ENCODE assay signal across 10 cellular contexts in the genomic region with DNA sequence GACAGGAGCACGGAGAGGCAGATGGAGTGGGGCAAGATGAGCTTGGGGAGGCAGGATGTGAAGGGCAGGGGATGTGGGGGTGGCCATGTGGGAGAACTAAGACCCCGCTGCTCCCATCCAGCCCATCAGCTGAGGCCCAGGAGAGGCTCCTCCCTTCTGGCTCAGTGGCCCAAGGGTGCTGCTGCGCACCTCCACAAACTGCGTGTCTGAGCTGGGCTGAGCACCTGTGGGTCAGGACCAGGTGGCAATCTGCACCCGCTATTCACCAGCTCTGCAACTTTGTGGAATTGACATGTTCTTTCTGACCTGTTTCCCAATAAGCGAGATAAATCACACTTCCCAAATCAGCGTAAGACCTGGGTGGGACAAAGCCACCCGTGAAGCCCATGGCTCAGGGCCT. TPM values are rescaled to one million over a fixed set of nuclear protein-coding genes. Genes with fewer than 3 reads are reported as not detected.
DNase-seq lines count a peak whose midpoint lies in the region; ATAC-seq and TF ChIP-seq lines count a peak whose summit lies in the region.
"Had no signal": no experiment of that assay in that cellular context is flagged by ENCODE, and none has a peak within 500 bp of the region (broad histone marks: within the 10 kb centered on the region; RNA-seq: fewer than 3 reads in every experiment).

No MANE protein-coding gene starts in this region.

- H3K27ac ChIP-seq in left ventricle myocardium inferior (replicated peaks) (peak overlapping the region; percentile 82), angular gyrus (ENCODE audit: low read depth, low read length) (peak overlapping the region; percentile 11), upper lobe of right lung (peak overlapping the region; percentile 79)

- H3K4me3 ChIP-seq in left ventricle myocardium inferior = no peak overlapping the region
- H3K4me3 ChIP-seq in upper lobe of right lung = no peak overlapping the region

- H3K9me3 Mint-ChIP-seq in natural killer cell treated with Interleukin-12 subunit alpha and Interleukin-12 subunit beta and Interleukin-15 and Interleukin-18, amount 100 ng/mL, for 72 hours = no peaks in the 10 kb centered on the region

- H3K36me3 Mint-ChIP-seq in natural killer cell treated with Interleukin-12 subunit alpha and Interleukin-12 subunit beta and Interleukin-15 and Interleukin-18, amount 100 ng/mL, for 72 hours = no peaks in the 10 kb centered on the region

- peaks cover 49 to 55% of the 10 kb centered on the region in 2 donors for H3K4me1 Mint-ChIP-seq in natural killer cell treated with Interleukin-12 subunit alpha and Interleukin-12 subunit beta and Interleukin-15 and Interleukin-18, amount 100 ng/mL, for 72 hours (ENCODE audit: low read depth in 2 of 2)

- ATAC-seq in Right ventricle myocardium inferior (no peak), upper lobe of right lung (no peak)
- ATAC-seq in natural killer cell treated with Interleukin-12 subunit alpha and Interleukin-12 subunit beta and Interleukin-15 and Interleukin-18, amount 100 ng/mL, for 72 hours = no peak

- no peak for TF ChIP-seq CTCF in left ventricle myocardium inferior (IDR thresholded peaks at IDR 0.05; ENCODE audit: borderline replicate concordance)
- no peak for TF ChIP-seq CTCF in upper lobe of right lung (IDR thresholded peaks at IDR 0.05)

- intact Hi-C loops in left ventricle myocardium inferior (cut with micrococcal nuclease) (no loop called here), Right ventricle myocardium inferior (cut with DNase I) (no loop called here), upper lobe of right lung (cut with DNase I) (no loop called here)

- no peak overlapping the region for H3K27ac Mint-ChIP-seq in natural killer cell treated with Interleukin-12 subunit alpha and Interleukin-12 subunit beta and Interleukin-15 and Interleukin-18, amount 100 ng/mL, for 72 hours

- H3K9me3 ChIP-seq in left ventricle myocardium inferior (replicated peaks) (no peaks in the 10 kb centered on the region), upper lobe of right lung (no peaks in the 10 kb centered on the region)

- no peaks in the 10 kb centered on the region for H3K27me3 Mint-ChIP-seq in natural killer cell treated with Interleukin-12 subunit alpha and Interleukin-12 subunit beta and Interleukin-15 and Interleukin-18, amount 100 ng/mL, for 72 hours

- H3K4me1 ChIP-seq in left ventricle myocardium inferior (peaks cover 63% of the 10 kb centered on the region), upper lobe of right lung (peaks cover 51% of the 10 kb centered on the region)

- H3K27me3 ChIP-seq in left ventricle myocardium inferior (ENCODE audit: low read depth) = no peaks in the 10 kb centered on the region
- H3K27me3 ChIP-seq in upper lobe of right lung = no peaks in the 10 kb centered on the region

- H3K4me3 Mint-ChIP-seq in natural killer cell treated with Interleukin-12 subunit alpha and Interleukin-12 subunit beta and Interleukin-15 and Interleukin-18, amount 100 ng/mL, for 72 hours = peak overlapping the region; percentile 44

- peaks cover 16% of the 10 kb centered on the region for H3K36me3 ChIP-seq in left ventricle myocardium inferior
- no peaks in the 10 kb centered on the region for H3K36me3 ChIP-seq in upper lobe of right lung

- DNase-seq in left ventricle myocardium inferior (no peak), Right ventricle myocardium inferior (ENCODE audit: missing footprints) (no peak), upper lobe of right lung (no peak), MV-4-11 (lab: John Stamatoyannopoulos, UW) (no peak), NCI-H524 (lab: John Stamatoyannopoulos, UW) (no peak), hepatic stellate cell (ENCODE audit: low spot score) (no peak)
- no peak for DNase-seq in natural killer cell treated with Interleukin-12 subunit alpha and Interleukin-12 subunit beta and Interleukin-15 and Interleukin-18, amount 100 ng/mL, for 72 hours (ENCODE audit: low spot score)
- DNase-seq: NCI-H1105, NCI-H526 had no signal

RNA-seq across cellular contexts. Expression of gene SREBF1, which starts 11.5 kb away (rescaled TPM):
- total RNA-seq in left ventricle myocardium inferior = 10.2 TPM
- total RNA-seq in Right ventricle myocardium inferior = 18.9 TPM
- total RNA-seq in natural killer cell treated with Interleukin-12 subunit alpha and Interleukin-12 subunit beta and Interleukin-15 and Interleukin-18, amount 100 ng/mL, for 72 hours = 10 to 100 TPM; 55.8 to 73.5 TPM
- 80.8 TPM for total RNA-seq in upper lobe of right lung

Comparison
In these comparisons a context has a peak if more than half of its experiments do, and no peak if none do; other contexts are left out.
1. H3K27ac ChIP-seq: peak in every context shown above with its lines; median percentile 82 in left ventricle myocardium inferior; 79 in upper lobe of right lung; 11 in angular gyrus.